ENCODE assay signal across 15 cellular contexts in the genomic region with DNA sequence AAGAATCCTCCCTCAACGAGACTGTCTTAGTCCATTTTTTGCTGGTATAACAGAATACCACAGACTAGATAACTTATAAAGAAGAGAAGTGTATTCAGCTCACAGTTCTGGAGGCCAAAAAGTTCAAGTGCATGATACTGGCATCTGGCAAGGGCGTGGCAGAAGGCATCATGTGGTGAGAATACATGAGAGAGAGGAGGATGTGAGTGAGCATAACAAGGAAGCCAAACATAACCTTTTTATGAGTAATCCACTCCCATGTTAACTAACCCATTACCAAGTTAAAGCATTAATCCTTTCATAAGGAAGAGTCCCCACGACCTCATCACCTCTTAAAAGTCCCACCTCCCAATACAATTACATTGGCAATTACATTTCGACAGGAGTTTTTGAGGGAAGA.
"Had no signal": no experiment of that assay in that cellular context is flagged by ENCODE, and none has a peak within 500 bp of the region (broad histone marks: within the 10 kb centered on the region; RNA-seq: fewer than 3 reads in every experiment).

No MANE protein-coding gene starts in this region.

- H3K4me3 ChIP-seq: body of pancreas, heart left ventricle, psoas muscle, sigmoid colon, suprapubic skin had no signal

- ATAC-seq: activated CD4-positive, CD25-positive, alpha-beta regulatory T cell treated with anti-CD3 and anti-CD28 coated beads, Interleukin-2, amount 50 U/mL, for 24 hours; body of pancreas; esophagus mucosa; heart left ventricle; left lobe of liver; psoas muscle had no signal

- H3K9me3 ChIP-seq: body of pancreas, psoas muscle, sigmoid colon, suprapubic skin had no signal

- DNase-seq: activated CD4-positive, alpha-beta T cell treated with anti-CD3 and anti-CD28 coated beads, Interleukin-2, amount 50 U/mL, for 4 hours; activated T-cell treated with anti-CD3 and anti-CD28 coated beads, Interleukin-2, amount 50 U/mL, for 1 hour; body of pancreas; cerebellar nuclear complex; dermis blood vessel endothelial cell; heart left ventricle; occipital lobe; psoas muscle; sigmoid colon; stimulated activated CD4-positive, alpha-beta T cell treated with anti-CD3 and anti-CD28 coated beads, Interleukin-12 subunit alpha, Interleukin-12 subunit beta, amount 100 ng/mL, for 4 hours; stimulated activated naive CD4-positive, alpha-beta T cell treated with Interleukin-2 at 50 U/mL for 16 hours had no signal

- H3K36me3 ChIP-seq: heart left ventricle, sigmoid colon, suprapubic skin had no signal

- H3K4me1 ChIP-seq: body of pancreas, heart left ventricle, psoas muscle, sigmoid colon, suprapubic skin had no signal

- H3K27ac ChIP-seq: body of pancreas, heart left ventricle, psoas muscle, sigmoid colon, suprapubic skin had no signal

- H3K27me3 ChIP-seq: body of pancreas, heart left ventricle, sigmoid colon, suprapubic skin had no signal
